9 cellular contexts compared by ENCODE assay signal in genomic region chr1:214446772-214447556, GRCh38.
A peak's percentile ranks its signal among the peaks of the same experiment; 100 is the strongest.
DNase-seq lines count a peak whose midpoint lies in the region; ATAC-seq and TF ChIP-seq lines count a peak whose summit lies in the region.
"Had no signal": no experiment of that assay in that cellular context is flagged by ENCODE, and none has a peak within 500 bp of the region (broad histone marks: within the 10 kb centered on the region; RNA-seq: fewer than 3 reads in every experiment).

No MANE protein-coding gene starts in this region.

- WGBS in mammary epithelial cell (ENCODE audit: low coverage, missing lambda C conversion rate) = 9% methylated on average over 8 of the region's 8 CpGs
- no CpG with 5 or more reads among the region's 8 CpGs for WGBS in mesendoderm (ENCODE audit: extremely low coverage, insufficient coverage, low lambda C conversion rate)

- CTCF ChIA-PET in mammary epithelial cell (lab: Charles Lee; ENCODE audit: low non-redundant PET) = no interaction called here

- peaks cover 3% of the 10 kb centered on the region; the same call in 1 of the 2 replicates for H3F3A ChIP-seq in Loucy (ENCODE audit: low read depth)

- H2BK120ac ChIP-seq in mesendoderm (ENCODE audit: low read depth, low read length) = peak overlapping the region; percentile 97

- H2BK5ac ChIP-seq in mesendoderm (ENCODE audit: low read length) = peak overlapping the region; percentile 86

- H3K4me2 ChIP-seq in Loucy (ENCODE audit: low read depth, low read length, poor library complexity, severe bottlenecking) = peak overlapping the region; percentile 76
- peak overlapping the region; percentile 88 for H3K4me2 ChIP-seq in mammary epithelial cell (ENCODE audit: insufficient read depth, low read depth, low read length)
- H3K4me2 ChIP-seq in mesendoderm (ENCODE audit: low read length) = no peak overlapping the region

- intact Hi-C loops in mammary epithelial cell (cut with micrococcal nuclease) = loop anchor here (1.0 to 2.0 kb wide), 2 partner anchors 30 to 104 kb away; partner anchors contain the start of gene PTPN14

- peak overlapping the region; percentile 93 for H4K8ac ChIP-seq in mesendoderm (ENCODE audit: low read depth, low read length)

- H3K27me3 ChIP-seq in Loucy (ENCODE audit: insufficient read depth, low read length, poor library complexity, severe bottlenecking) (no peaks in the 10 kb centered on the region), mammary epithelial cell (ENCODE audit: insufficient read depth, low read length) (no peaks in the 10 kb centered on the region), mesendoderm (ENCODE audit: insufficient read depth, low read length, poor library complexity) (no peaks in the 10 kb centered on the region)
- H3K27me3 ChIP-seq: cardiac muscle cell had no signal

- H3K79me1 ChIP-seq in mesendoderm (ENCODE audit: low read length) = peaks cover 9% of the 10 kb centered on the region

- H3K36me3 ChIP-seq in Loucy (ENCODE audit: insufficient read depth, low read length) = no peaks in the 10 kb centered on the region; the same call in 1 of the 2 replicates
- peaks cover 17% of the 10 kb centered on the region for H3K36me3 ChIP-seq in mammary epithelial cell (ENCODE audit: insufficient read depth, low read length)
- no peaks in the 10 kb centered on the region for H3K36me3 ChIP-seq in mesendoderm (ENCODE audit: control insufficient read depth, insufficient read depth, low read length)
- H3K36me3 ChIP-seq: cardiac muscle cell had no signal

- no peak overlapping the region for H3K9ac ChIP-seq in Loucy (ENCODE audit: low read depth, low read length, poor library complexity, severe bottlenecking)
- peak overlapping the region; percentile 96 for H3K9ac ChIP-seq in mammary epithelial cell (ENCODE audit: insufficient read depth, low read length)
- H3K9ac ChIP-seq in mesendoderm (ENCODE audit: low read length) = peak overlapping the region; percentile 59

- no peaks in the 10 kb centered on the region for H3K9me2 ChIP-seq in Loucy (replicated peaks; ENCODE audit: low read depth, low read length)

- peak overlapping the region; percentile 99 for H2BK15ac ChIP-seq in mesendoderm (replicated peaks; ENCODE audit: low read depth)

- peak overlapping the region; percentile 98 for H3K18ac ChIP-seq in mesendoderm (ENCODE audit: low read length)

- no peaks in the 10 kb centered on the region for H3K79me2 ChIP-seq in Loucy (ENCODE audit: insufficient read depth, low read length)
- peaks cover 60% of the 10 kb centered on the region for H3K79me2 ChIP-seq in mammary epithelial cell (ENCODE audit: insufficient read depth, low read length)
- peaks cover 17% of the 10 kb centered on the region for H3K79me2 ChIP-seq in mesendoderm (ENCODE audit: control insufficient read depth, insufficient read depth, low read length)

- no TSS peak for BruUV-seq in mammary epithelial cell (replicated peaks; lab: Mats Ljungman, UMichigan)

- no peak overlapping the region for H2AK5ac ChIP-seq in mesendoderm (ENCODE audit: low read length)

- peak; percentile 98 for DNase-seq in ACHN
- DNase-seq in mammary epithelial cell = peak; percentile 99
- DNase-seq in mesendoderm = peak; percentile 100
- no peak for DNase-seq in stimulated activated CD4-positive, alpha-beta T cell treated with anti-CD3 and anti-CD28 coated beads, Interleukin-2, amount 100 ng/mL, for 48 hours
- DNase-seq in activated effector memory CD4-positive, alpha-beta T cell treated with anti-CD3 and anti-CD28 coated beads, Interleukin-2, amount 50 U/mL, for 16 hours = no peak
- DNase-seq in DMS79 treated with DMSO at 0.1 percent for 48 hours (lab: John Stamatoyannopoulos, UW) = no peak

- H4K20me1 ChIP-seq in Loucy (ENCODE audit: insufficient read depth, low read length, poor library complexity, severe bottlenecking) (no peaks in the 10 kb centered on the region), mammary epithelial cell (ENCODE audit: insufficient read depth, low read length) (no peaks in the 10 kb centered on the region)

- H2AFZ ChIP-seq in Loucy (ENCODE audit: low read length) (no peak overlapping the region), mammary epithelial cell (ENCODE audit: low read depth, low read length) (no peak overlapping the region)

- H3K4me3 ChIP-seq in Loucy (ENCODE audit: low read length, poor library complexity, severe bottlenecking) (peak overlapping the region; percentile 18), mammary epithelial cell (replicated peaks in 1 of 3; ENCODE audit: insufficient read depth in 1 of 3, low read depth in 2 of 3, low read length in 3 of 3) (peak overlapping the region in 2 of 3 experiments; percentile 28 to 47), mesendoderm (ENCODE audit: low read length) (no peak overlapping the region)
- H3K4me3 ChIP-seq: cardiac muscle cell had no signal

- no peak overlapping the region for H3K23ac ChIP-seq in mesendoderm (ENCODE audit: low read length)

- no peaks in the 10 kb centered on the region for H3K9me3 ChIP-seq in Loucy (ENCODE audit: insufficient read depth, low read depth, low read length)
- no peaks in the 10 kb centered on the region for H3K9me3 ChIP-seq in mammary epithelial cell (replicated peaks; ENCODE audit: insufficient read depth, low read length)

- TF ChIP-seq CTCF in Loucy (conservative IDR thresholded peaks at IDR 0.05; ENCODE audit: low read length) (no peak), mammary epithelial cell (conservative IDR thresholded peaks at IDR 0.05 in 1 of 2, IDR thresholded peaks at IDR 0.05 in 1 of 2; ENCODE audit: extremely low read depth in 1 of 2, insufficient read depth in 1 of 2, low read depth in 1 of 2, low read length in 2 of 2) (no peak)

- dilution Hi-C loops in mammary epithelial cell (cut with HindIII; ENCODE audit: low sequenced_read_pairs) = no loop called here

- peak overlapping the region; percentile 79 for H3K56ac ChIP-seq in mesendoderm (ENCODE audit: low read length)

- H3K27ac ChIP-seq in mammary epithelial cell (ENCODE audit: insufficient read depth, low read depth, low read length) (peak overlapping the region; percentile 100), mesendoderm (ENCODE audit: low read depth, low read length) (peak overlapping the region; percentile 98)
- H3K27ac ChIP-seq: cardiac muscle cell had no signal

- H4K5ac ChIP-seq in mesendoderm (ENCODE audit: low read length) = peak overlapping the region; percentile 44

- ATAC-seq in GM21381 (IDR thresholded peaks at IDR 0.05; ENCODE audit: unreplicated experiment) = peak; percentile 44

- in situ Hi-C loops in ACHN (cut with HindIII; ENCODE audit: low pct_ligation_motif_present, low pct_unique_long_range_greater_than_20kb, low sequenced_read_pairs) (no loop called here), mammary epithelial cell (cut with MboI; ENCODE audit: low sequenced_read_pairs in 2 of 2) (no loop called here)

- peak overlapping the region; percentile 79 for H3K4ac ChIP-seq in mesendoderm (ENCODE audit: low read depth, low read length)

- H3K4me1 ChIP-seq in Loucy (ENCODE audit: insufficient read depth, low read length, poor library complexity, severe bottlenecking) = peaks cover 54% of the 10 kb centered on the region
- peaks cover 71% of the 10 kb centered on the region for H3K4me1 ChIP-seq in mammary epithelial cell (ENCODE audit: insufficient read depth, low read length)
- peaks cover 12% of the 10 kb centered on the region for H3K4me1 ChIP-seq in mesendoderm (ENCODE audit: control insufficient read depth, low read depth, low read length)

Comparison
In these comparisons a context has a peak if more than half of its experiments do, and no peak if none do; other contexts are left out.
1. DNase-seq: peak in ACHN (single experiment), mammary epithelial cell (single experiment) and mesendoderm (single experiment); none in stimulated activated CD4-positive, alpha-beta T cell treated with anti-CD3 and anti-CD28 coated beads, Interleukin-2, amount 100 ng/mL, for 48 hours (0 of 2), activated effector memory CD4-positive, alpha-beta T cell treated with anti-CD3 and anti-CD28 coated beads, Interleukin-2, amount 50 U/mL, for 16 hours (single experiment) and DMS79 treated with DMSO at 0.1 percent for 48 hours (single experiment).